8 cellular contexts compared by ENCODE assay signal in the genomic region with DNA sequence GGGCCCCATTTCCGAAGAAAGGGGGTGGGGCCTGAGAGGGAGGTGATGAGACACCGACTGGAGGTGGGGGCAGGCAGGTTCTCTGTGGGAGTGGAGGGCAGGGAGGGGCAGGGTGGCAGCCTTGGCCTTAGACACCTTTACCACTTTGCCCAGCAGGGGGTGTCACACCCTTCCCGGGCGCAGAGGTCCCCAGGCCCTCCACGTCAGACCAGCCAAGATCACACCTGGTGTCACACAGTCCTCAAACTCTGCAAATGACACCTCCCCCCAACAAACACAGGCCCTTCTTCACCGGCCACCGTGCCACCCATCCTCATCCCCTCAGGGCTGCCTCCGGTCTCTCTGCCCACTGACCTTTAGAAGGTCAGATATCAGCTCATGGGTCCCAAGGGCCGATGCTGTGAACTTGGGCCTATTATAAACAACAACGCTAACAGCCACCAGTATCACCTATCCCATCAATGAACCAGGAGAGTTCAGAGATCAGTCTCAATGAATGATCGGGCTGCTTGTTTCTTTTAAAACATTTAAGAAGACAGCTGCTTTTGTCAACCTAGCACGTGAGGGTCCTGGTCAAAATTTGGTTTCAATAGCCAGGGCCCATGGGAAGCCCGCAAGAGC.
DNase-seq lines count a peak whose midpoint lies in the region; ATAC-seq, FAIRE-seq and TF ChIP-seq lines count a peak whose summit lies in the region.

No MANE protein-coding gene starts in this region.

- H3K36me3 ChIP-seq in A673 (ENCODE audit: insufficient read depth, low read length, poor library complexity, severe bottlenecking) (no peaks in the 10 kb centered on the region), H7 (replicated peaks; ENCODE audit: control insufficient read depth, insufficient read depth, low read length) (no peaks in the 10 kb centered on the region), astrocyte (ENCODE audit: insufficient read depth, low read length) (no peaks in the 10 kb centered on the region), mucosa of descending colon (ENCODE audit: low read depth) (no peaks in the 10 kb centered on the region)

- H3K27ac ChIP-seq in A673 (ENCODE audit: low read depth, low read length, poor library complexity, severe bottlenecking) (no peak overlapping the region), astrocyte (ENCODE audit: low read depth, low read length) (no peak overlapping the region)

- peaks cover 3% of the 10 kb centered on the region for H3K36me3 Mint-ChIP-seq in astrocyte (ENCODE audit: low read depth, unreplicated experiment)

- TF ChIP-seq CTCF in A673 (conservative IDR thresholded peaks at IDR 0.05; ENCODE audit: low read depth, low read length) (peak; percentile 23), astrocyte (IDR thresholded peaks at IDR 0.05; ENCODE audit: insufficient read depth, low read depth, low read length) (peak; percentile 7), mucosa of descending colon (IDR thresholded peaks at IDR 0.05) (no peak)

- H3K9me3 ChIP-seq in A673 (ENCODE audit: low read depth, low read length, poor library complexity, severe bottlenecking) (no peaks in the 10 kb centered on the region), astrocyte (ENCODE audit: insufficient read depth, low read depth, low read length) (no peaks in the 10 kb centered on the region), mucosa of descending colon (no peaks in the 10 kb centered on the region)

- DNase-seq in A673 (ENCODE audit: low spot score), result no peak
- DNase-seq in H7, result peak; percentile 68
- DNase-seq in SW480 (ENCODE audit: low spot score), result peak; percentile 54
- DNase-seq in astrocyte (ENCODE audit: low read depth), result no peak
- peak; percentile 79 to 87 (median 83) for DNase-seq in mucosa of descending colon
- peak; percentile 25 to 66 (median 54) for DNase-seq in stimulated activated naive CD4-positive, alpha-beta T cell (lab: John Stamatoyannopoulos, UW)

- peaks cover 15% of the 10 kb centered on the region for H3K4me1 ChIP-seq in A673 (ENCODE audit: insufficient read depth, low read length, poor library complexity, severe bottlenecking)
- no peaks in the 10 kb centered on the region for H3K4me1 ChIP-seq in astrocyte (ENCODE audit: insufficient read depth, low read length)
- peaks cover 44% of the 10 kb centered on the region for H3K4me1 ChIP-seq in mucosa of descending colon (ENCODE audit: low read depth)

- H3K4me3 ChIP-seq in A673 (ENCODE audit: low read depth, low read length, poor library complexity, severe bottlenecking) (no peak overlapping the region), H7 (ENCODE audit: insufficient read depth, low read depth, low read length) (no peak overlapping the region), astrocyte (ENCODE audit: insufficient read depth, low read depth, low read length) (no peak overlapping the region), mucosa of descending colon (no peak overlapping the region)

- no peaks in the 10 kb centered on the region for H4K20me1 ChIP-seq in astrocyte (ENCODE audit: insufficient read depth, low read length)

- BruUV-seq in A673 (replicated peaks; lab: Mats Ljungman, UMichigan), result no TSS peak

- ATAC-seq in mucosa of descending colon (peak; percentile 70), GM19452 (IDR thresholded peaks at IDR 0.05; ENCODE audit: unreplicated experiment) (no peak), HG02852 (IDR thresholded peaks at IDR 0.05; ENCODE audit: unreplicated experiment) (no peak)

- peaks cover 26% of the 10 kb centered on the region for H3K27me3 Mint-ChIP-seq in astrocyte (ENCODE audit: low read depth, unreplicated experiment)

- H2AFZ ChIP-seq in astrocyte (ENCODE audit: low read depth, low read length), result no peak overlapping the region

- intact Hi-C loops in A673 (cut with micrococcal nuclease; ENCODE audit: unreplicated experiment), result no loop called here
- intact Hi-C loops in mucosa of descending colon (cut with DNase I, micrococcal nuclease), result loop anchor here in 1 of 2 donors (10.0 kb wide), 1 partner anchor 102 kb away; a partner anchor contains a TSS

- no peak overlapping the region for H3K9ac ChIP-seq in astrocyte (ENCODE audit: low read length)

- peak overlapping the region; percentile 84 for H3K4me3 Mint-ChIP-seq in astrocyte (ENCODE audit: unreplicated experiment)

- H3K27me3 ChIP-seq in A673 (replicated peaks; ENCODE audit: insufficient read depth, low read depth, low read length, poor library complexity), result no peaks in the 10 kb centered on the region
- peaks cover 16% of the 10 kb centered on the region for H3K27me3 ChIP-seq in H7 (ENCODE audit: control insufficient read depth, insufficient read depth, low read length)
- no peaks in the 10 kb centered on the region for H3K27me3 ChIP-seq in astrocyte (ENCODE audit: insufficient read depth, low read length)

- no peak for FAIRE-seq in astrocyte (lab: Jason Lieb, UNC)

- no peak overlapping the region for H3K27ac Mint-ChIP-seq in astrocyte (ENCODE audit: unreplicated experiment)

- H3K79me2 ChIP-seq in astrocyte (ENCODE audit: insufficient read depth, low read length), result no peaks in the 10 kb centered on the region

- CTCF ChIA-PET in A673 (lab: Charles Lee), result no interaction called here

- H3K4me2 ChIP-seq in astrocyte (ENCODE audit: low read length), result no peak overlapping the region

- H3K9me3 Mint-ChIP-seq in astrocyte (ENCODE audit: unreplicated experiment), result no peaks in the 10 kb centered on the region

- POLR2A ChIA-PET in A673 (lab: Charles Lee; ENCODE audit: low non-redundant PET), result no interaction called here

- H3K4me1 Mint-ChIP-seq in astrocyte (ENCODE audit: low read depth, unreplicated experiment), result no peaks in the 10 kb centered on the region

Comparison
In these comparisons a context has a peak if more than half of its experiments do, and no peak if none do; other contexts are left out.
1. DNase-seq: peak in H7 (single experiment), SW480 (single experiment), mucosa of descending colon (3 of 3) and stimulated activated naive CD4-positive, alpha-beta T cell (6 of 6); none in A673 (single experiment) and astrocyte (single experiment).